ENCODE assay signal across 26 cellular contexts in the genomic region with DNA sequence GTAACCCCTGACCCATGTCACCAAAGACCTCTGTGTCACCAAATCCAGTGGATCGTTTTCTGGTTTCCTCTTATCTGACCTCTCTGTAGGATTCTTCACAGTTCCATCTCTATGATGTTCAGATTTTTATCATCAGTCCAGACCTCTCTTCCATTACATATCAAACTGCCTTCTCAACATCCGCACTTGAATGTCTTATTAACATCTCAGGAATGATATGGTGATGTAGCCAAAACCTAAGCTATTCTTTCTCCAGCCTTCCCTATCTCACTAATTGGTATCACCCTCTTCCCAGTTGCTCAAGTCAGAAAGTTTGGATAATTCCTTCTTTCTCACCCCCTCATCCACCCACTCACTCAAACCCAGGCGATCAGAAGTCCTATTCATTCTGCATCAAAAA. TPM values are rescaled to one million over a fixed set of nuclear protein-coding genes. Genes with fewer than 3 reads are reported as not detected.
"Had no signal": no experiment of that assay in that cellular context is flagged by ENCODE, and none has a peak within 500 bp of the region (broad histone marks: within the 10 kb centered on the region; RNA-seq: fewer than 3 reads in every experiment).

No MANE protein-coding gene starts in this region.

- H3K36me3 Mint-ChIP-seq: naive thymus-derived CD8-positive, alpha-beta T cell had no signal

- H3K27ac ChIP-seq: body of pancreas, cardiac muscle cell, foreskin keratinocyte, lower lobe of right lung, neural progenitor cell, thyroid gland, upper lobe of right lung, WERI-Rb-1 had no signal

- H3K27ac Mint-ChIP-seq: activated CD4-positive, alpha-beta T cell treated with anti-CD3 and anti-CD28 coated beads, Interleukin-2, amount 10 ng/mL, durations not matched to agents 7 days and 5 days; activated CD8-positive, alpha-beta T cell treated with anti-CD3 and anti-CD28 coated beads for 36 hours; activated naive CD8-positive, alpha-beta T cell treated with anti-CD3 and anti-CD28 coated beads, Interleukin-2, amount 50 U/mL, for 24 hours; activated T-helper 1 cell treated with anti-CD3 and anti-CD28 coated beads, Interleukin-12 subunit alpha, Interleukin-12 subunit beta, Interleukin-2, Interleukin-4 antibody, amounts not matched to agents 30 ng/mL and 10 ng/mL and 1 ng/mL, durations not matched to agents 14 hours and 24 hours and 36 hours; naive thymus-derived CD8-positive, alpha-beta T cell; neural progenitor cell; progenitor cell of endocrine pancreas; stimulated activated naive CD8-positive, alpha-beta T cell treated with anti-CD3 and anti-CD28 coated beads, Interleukin-15, Interleukin-2, amounts not matched to agents 100 ng/mL and 50 ng/mL, for 24 hours; T-helper 2 cell treated with Interferon-gamma antibody and Interleukin-4, amounts not matched to agents 5 μg/mL and 100 μg/mL, for 36 hours had no signal

- H3K9ac ChIP-seq: neural progenitor cell had no signal

- H3K4me1 Mint-ChIP-seq: activated CD4-positive, alpha-beta T cell treated with anti-CD3 and anti-CD28 coated beads, Interleukin-2, amount 10 ng/mL, durations not matched to agents 7 days and 5 days; activated naive CD8-positive, alpha-beta T cell treated with anti-CD3 and anti-CD28 coated beads, Interleukin-2, amount 50 U/mL, for 24 hours; naive thymus-derived CD8-positive, alpha-beta T cell had no signal

- H3K9me3 Mint-ChIP-seq: activated CD4-positive, alpha-beta T cell treated with anti-CD3 and anti-CD28 coated beads, Interleukin-2, amount 10 ng/mL, durations not matched to agents 7 days and 5 days; activated CD8-positive, alpha-beta T cell treated with anti-CD3 and anti-CD28 coated beads for 36 hours; activated naive CD8-positive, alpha-beta T cell treated with anti-CD3 and anti-CD28 coated beads, Interleukin-2, amount 50 U/mL, for 24 hours; activated T-helper 1 cell treated with anti-CD3 and anti-CD28 coated beads, Interleukin-12 subunit alpha, Interleukin-12 subunit beta, Interleukin-2, Interleukin-4 antibody, amounts not matched to agents 30 ng/mL and 10 ng/mL and 1 ng/mL, durations not matched to agents 14 hours and 24 hours and 36 hours; naive thymus-derived CD8-positive, alpha-beta T cell; stimulated activated naive CD8-positive, alpha-beta T cell treated with anti-CD3 and anti-CD28 coated beads, Interleukin-15, Interleukin-2, amounts not matched to agents 100 ng/mL and 50 ng/mL, for 24 hours; T-helper 2 cell treated with Interferon-gamma antibody and Interleukin-4, amounts not matched to agents 5 μg/mL and 100 μg/mL, for 36 hours had no signal

- DNase-seq: activated CD4-positive, alpha-beta T cell treated with anti-CD3 and anti-CD28 coated beads, Interleukin-2, amount 10 ng/mL, durations not matched to agents 7 days and 5 days; activated CD4-positive, CD25-positive, alpha-beta regulatory T cell treated with anti-CD3 and anti-CD28 coated beads, Interleukin-2, amount 50 U/mL, for 72 hours; activated CD8-positive, alpha-beta T cell treated with anti-CD3 and anti-CD28 coated beads for 36 hours; activated gamma-delta T cell; activated naive CD4-positive, alpha-beta T cell treated with anti-CD3 and anti-CD28 coated beads, Interleukin-2, amount 50 U/mL, for 16 hours; activated naive CD8-positive, alpha-beta T cell treated with anti-CD3 and anti-CD28 coated beads, Interleukin-2, amount 50 U/mL, for 24 hours; body of pancreas; cortex of kidney; foreskin keratinocyte; lower lobe of right lung; naive thymus-derived CD8-positive, alpha-beta T cell; stimulated activated CD4-positive, alpha-beta T cell treated with anti-CD3 and anti-CD28 coated beads, Interleukin-12 subunit alpha, Interleukin-12 subunit beta, amount 100 ng/mL, for 4 hours; stimulated activated CD4-positive, alpha-beta T cell treated with anti-CD3 and anti-CD28 coated beads, Interleukin-4, amount 100 ng/mL, for 4 hours; thyroid gland; upper lobe of right lung; WERI-Rb-1 had no signal

- H3K27me3 ChIP-seq: body of pancreas, cardiac muscle cell, neural progenitor cell, thyroid gland, upper lobe of right lung had no signal

- H3K4me3 Mint-ChIP-seq: activated CD4-positive, alpha-beta T cell treated with anti-CD3 and anti-CD28 coated beads, Interleukin-2, amount 10 ng/mL, durations not matched to agents 7 days and 5 days; activated CD8-positive, alpha-beta T cell treated with anti-CD3 and anti-CD28 coated beads for 36 hours; activated naive CD8-positive, alpha-beta T cell treated with anti-CD3 and anti-CD28 coated beads, Interleukin-2, amount 50 U/mL, for 24 hours; activated T-helper 1 cell treated with anti-CD3 and anti-CD28 coated beads, Interleukin-12 subunit alpha, Interleukin-12 subunit beta, Interleukin-2, Interleukin-4 antibody, amounts not matched to agents 30 ng/mL and 10 ng/mL and 1 ng/mL, durations not matched to agents 14 hours and 24 hours and 36 hours; naive thymus-derived CD8-positive, alpha-beta T cell; neural progenitor cell; stimulated activated naive CD8-positive, alpha-beta T cell treated with anti-CD3 and anti-CD28 coated beads, Interleukin-15, Interleukin-2, amounts not matched to agents 100 ng/mL and 50 ng/mL, for 24 hours; T-helper 2 cell treated with Interferon-gamma antibody and Interleukin-4, amounts not matched to agents 5 μg/mL and 100 μg/mL, for 36 hours had no signal

- H3K4me1 ChIP-seq: body of pancreas had no signal

- H3K36me3 ChIP-seq: cardiac muscle cell, lower lobe of right lung, neural progenitor cell, thyroid gland, upper lobe of right lung, WERI-Rb-1 had no signal

- H3K9me3 ChIP-seq: body of pancreas, lower lobe of right lung, thyroid gland, upper lobe of right lung had no signal

- H3K4me3 ChIP-seq: body of pancreas, cardiac muscle cell, lower lobe of right lung, neural progenitor cell, thyroid gland, upper lobe of right lung had no signal

RNA-seq across cellular contexts. Expression of gene APLNR, which starts 13.4 kb away (rescaled TPM):
- total RNA-seq: activated CD4-positive, alpha-beta T cell treated with anti-CD3 and anti-CD28 coated beads, Interleukin-2, amount 10 ng/mL, durations not matched to agents 7 days and 5 days; activated CD8-positive, alpha-beta T cell treated with anti-CD3 and anti-CD28 coated beads for 36 hours; activated T-helper 1 cell treated with anti-CD3 and anti-CD28 coated beads, Interleukin-12 subunit alpha, Interleukin-12 subunit beta, Interleukin-2, Interleukin-4 antibody, amounts not matched to agents 30 ng/mL and 10 ng/mL and 1 ng/mL, durations not matched to agents 14 hours and 24 hours and 36 hours; epithelial cell of proximal tubule; foreskin keratinocyte; kidney epithelial cell; naive thymus-derived CD8-positive, alpha-beta T cell; osteoblast had no signal
- polyA plus RNA-seq: foreskin keratinocyte; naive thymus-derived CD8-positive, alpha-beta T cell had no signal

RNA-seq across cellular contexts. Expression of gene LRRC55, which starts 41.8 kb away (rescaled TPM):
- total RNA-seq: activated CD4-positive, alpha-beta T cell treated with anti-CD3 and anti-CD28 coated beads, Interleukin-2, amount 10 ng/mL, durations not matched to agents 7 days and 5 days; activated CD8-positive, alpha-beta T cell treated with anti-CD3 and anti-CD28 coated beads for 36 hours; activated T-helper 1 cell treated with anti-CD3 and anti-CD28 coated beads, Interleukin-12 subunit alpha, Interleukin-12 subunit beta, Interleukin-2, Interleukin-4 antibody, amounts not matched to agents 30 ng/mL and 10 ng/mL and 1 ng/mL, durations not matched to agents 14 hours and 24 hours and 36 hours; body of pancreas; epithelial cell of proximal tubule; foreskin keratinocyte; mesenteric fat pad; naive thymus-derived CD8-positive, alpha-beta T cell; osteoblast; upper lobe of right lung had no signal
- polyA plus RNA-seq: cardiac muscle cell; foreskin keratinocyte; naive thymus-derived CD8-positive, alpha-beta T cell had no signal
